Comparison of ENCODE assay signal across 13 cellular contexts in genomic region chr2:170298115-170298514, GRCh38.
DNase-seq lines count a peak whose midpoint lies in the region; ATAC-seq and TF ChIP-seq lines count a peak whose summit lies in the region.
"Had no signal": no experiment of that assay in that cellular context is flagged by ENCODE, and none has a peak within 500 bp of the region (broad histone marks: within the 10 kb centered on the region; RNA-seq: fewer than 3 reads in every experiment).

No MANE protein-coding gene starts in this region.

- no peaks in the 10 kb centered on the region for H3F3A ChIP-seq in SK-N-SH (replicated peaks; ENCODE audit: insufficient read depth)

- no peak overlapping the region for H3K4me2 ChIP-seq in SK-N-SH

- H3K4me1 Mint-ChIP-seq in natural killer cell = peaks cover 13 to 23% of the 10 kb centered on the region in 2 donors
- H3K4me1 Mint-ChIP-seq: naive B cell had no signal

- TF ChIP-seq CTCF in natural killer cell (IDR thresholded peaks at IDR 0.05) (no peak), colonic mucosa (IDR thresholded peaks at IDR 0.05) (no peak), SK-N-SH (IDR thresholded peaks at IDR 0.05) (no peak)

- no peaks in the 10 kb centered on the region for H3K27me3 ChIP-seq in colonic mucosa
- no peaks in the 10 kb centered on the region for H3K27me3 ChIP-seq in SK-N-SH (ENCODE audit: insufficient read depth)
- H3K27me3 ChIP-seq: right lobe of liver had no signal

- POLR2A ChIA-PET in SK-N-SH (lab: Yijun Ruan, JAX) = no interaction called here

- H3K36me3 Mint-ChIP-seq in natural killer cell = peaks cover 5% of the 10 kb centered on the region
- H3K36me3 Mint-ChIP-seq: naive B cell had no signal

- H3K4me3 ChIP-seq in colonic mucosa = no peak overlapping the region
- no peak overlapping the region for H3K4me3 ChIP-seq in SK-N-SH (ENCODE audit: low read depth in 2 of 2, low read length in 1 of 2)
- H3K4me3 ChIP-seq: right lobe of liver had no signal

- H3K27me3 Mint-ChIP-seq in natural killer cell (ENCODE audit: low read depth in 2 of 2) = peaks cover 3 to 7% of the 10 kb centered on the region in 2 donors

- CTCF ChIA-PET in SK-N-SH (lab: Yijun Ruan, JAX) = interaction anchor here (1.1 to 2.3 kb wide), 2 partner anchors 26 to 62 kb away, joined by 3 to 9 read pairs; no protein-coding TSS in a partner anchor

- no peak for TF ChIP-seq RAD21 in SK-N-SH (IDR thresholded peaks at IDR 0.05; ENCODE audit: low read length)

- H4K20me1 ChIP-seq in SK-N-SH (ENCODE audit: insufficient read depth) = no peaks in the 10 kb centered on the region

- no peak for DNase-seq in natural killer cell
- no peak for DNase-seq in colonic mucosa
- DNase-seq in SK-N-SH = no peak
- no peak for DNase-seq in kidney tubule cell (ENCODE audit: low spot score)
- DNase-seq: dermis blood vessel endothelial cell, foreskin fibroblast, naive B cell, NCI-H748 treated with DMSO at 0.1 percent for 48 hours, right lobe of liver, SHP77 had no signal

- no peaks in the 10 kb centered on the region for H3K9me3 Mint-ChIP-seq in natural killer cell

- H3K79me2 ChIP-seq in SK-N-SH (ENCODE audit: insufficient read depth) = no peaks in the 10 kb centered on the region

- no peak for TF ChIP-seq EP300 in SK-N-SH (IDR thresholded peaks at IDR 0.05; ENCODE audit: borderline replicate concordance in 1 of 2, low read depth in 1 of 2, low read length in 1 of 2)

- no peak overlapping the region for H3K4me3 Mint-ChIP-seq in natural killer cell
- H3K4me3 Mint-ChIP-seq: naive B cell had no signal

- intact Hi-C loops in natural killer cell (cut with micrococcal nuclease) (no loop called here), colonic mucosa (cut with DNase I) (no loop called here)

- H3K9ac ChIP-seq in colonic mucosa (ENCODE audit: low read depth in 2 of 2, low read length in 2 of 2) (no peak overlapping the region), SK-N-SH (no peak overlapping the region)

- peak; percentile 95 for ATAC-seq in GM18907 (IDR thresholded peaks at IDR 0.05; ENCODE audit: unreplicated experiment)
- ATAC-seq in GM21576 (IDR thresholded peaks at IDR 0.05; ENCODE audit: unreplicated experiment) = peak; percentile 82
- peak; percentile 82 for ATAC-seq in HG03175 (IDR thresholded peaks at IDR 0.05; ENCODE audit: unreplicated experiment)
- peak in 2 of 3 donors; percentile 43 to 63 for ATAC-seq in natural killer cell
- ATAC-seq: right lobe of liver had no signal

- H3K27ac Mint-ChIP-seq in natural killer cell = peak overlapping the region in 1 of 2 donors; percentile 44

- WGBS in SK-N-SH (ENCODE audit: low lambda C conversion rate) = 57% methylated on average over 1 of the region's 1 CpG

- H3K4me1 ChIP-seq in colonic mucosa (no peaks in the 10 kb centered on the region), SK-N-SH (ENCODE audit: control insufficient read depth in 1 of 2, insufficient read depth in 2 of 2, low read depth in 1 of 2, low read length in 1 of 2) (no peaks in the 10 kb centered on the region)
- H3K4me1 ChIP-seq: right lobe of liver had no signal

- H3K36me3 ChIP-seq in colonic mucosa (no peaks in the 10 kb centered on the region), SK-N-SH (replicated peaks in 1 of 2; ENCODE audit: control insufficient read depth in 1 of 2, insufficient read depth in 2 of 2, low read length in 1 of 2) (no peaks in the 10 kb centered on the region)
- H3K36me3 ChIP-seq: right lobe of liver had no signal

- H3K9me2 ChIP-seq in SK-N-SH = no peaks in the 10 kb centered on the region

- H3K9me3 ChIP-seq in colonic mucosa (no peaks in the 10 kb centered on the region), SK-N-SH (no peaks in the 10 kb centered on the region)
- H3K9me3 ChIP-seq: right lobe of liver had no signal

- H2AFZ ChIP-seq in SK-N-SH (ENCODE audit: low read depth) = no peak overlapping the region

- H3K27ac ChIP-seq in colonic mucosa = no peak overlapping the region
- H3K27ac ChIP-seq in SK-N-SH (ENCODE audit: low read depth in 2 of 2, low read length in 1 of 2) = no peak overlapping the region
- H3K27ac ChIP-seq: right lobe of liver had no signal

TF ChIP-seq in SK-N-SH, 30 proteins besides CTCF, POLR2A, EP300 and RAD21:
- TF ChIP-seq USF2 (IDR thresholded peaks at IDR 0.05; ENCODE audit: borderline replicate concordance, low read depth, low read length) (no peak), SMC3 (IDR thresholded peaks at IDR 0.05; ENCODE audit: low read depth, low read length) (no peak), SIN3A (IDR thresholded peaks at IDR 0.05; ENCODE audit: borderline replicate concordance, low read depth, low read length) (no peak), ZBTB33 (IDR thresholded peaks at IDR 0.05; ENCODE audit: borderline replicate concordance, low read depth) (no peak), TAF1 (IDR thresholded peaks at IDR 0.05; ENCODE audit: borderline replicate concordance, low read depth, low read length) (no peak), RXRA (IDR thresholded peaks at IDR 0.05; ENCODE audit: borderline replicate concordance, low read depth) (no peak), MXI1 (IDR thresholded peaks at IDR 0.05; ENCODE audit: low read depth, low read length) (no peak), JUND (IDR thresholded peaks at IDR 0.05) (no peak), RCOR1 (IDR thresholded peaks at IDR 0.05; ENCODE audit: low read length) (no peak), MEF2A (IDR thresholded peaks at IDR 0.05; ENCODE audit: borderline replicate concordance, low read depth) (no peak), MAX (IDR thresholded peaks at IDR 0.05; ENCODE audit: low read depth) (no peak), TCF12 (IDR thresholded peaks at IDR 0.05) (no peak), USF1 (IDR thresholded peaks at IDR 0.05; ENCODE audit: borderline replicate concordance, low read depth) (no peak), RFX5 (IDR thresholded peaks at IDR 0.05; ENCODE audit: low read length) (no peak), YY1 (IDR thresholded peaks at IDR 0.05; ENCODE audit: low read depth) (no peak), FOXJ3 (CRISPR knock-in tag; IDR thresholded peaks at IDR 0.05) (no peak), GABPA (IDR thresholded peaks at IDR 0.05; ENCODE audit: low read depth) (no peak)
